In the genomic region with DNA sequence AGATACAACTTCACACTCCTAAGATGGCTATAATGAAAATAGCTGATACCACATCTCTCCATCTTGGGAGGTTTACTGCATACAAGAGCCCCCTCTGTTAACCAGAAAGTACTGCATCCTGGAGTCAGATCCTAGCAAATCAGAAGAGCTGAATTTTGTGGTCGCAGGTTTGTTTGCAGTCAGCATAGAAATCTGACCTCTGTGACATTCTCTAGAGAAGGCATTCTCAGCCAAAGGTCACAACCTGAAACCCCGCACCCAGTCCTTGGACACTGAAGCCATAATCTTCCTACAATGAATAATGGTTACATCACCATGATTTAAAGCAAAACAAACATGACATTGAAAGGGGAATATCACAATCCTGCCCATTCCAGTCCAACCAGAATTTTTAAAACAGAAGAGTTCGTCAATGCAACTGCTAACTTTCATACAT, we compare ENCODE assay signal across 16 cellular contexts. TPM values are rescaled to one million over a fixed set of nuclear protein-coding genes. Genes with fewer than 3 reads are reported as not detected.
A peak's percentile ranks its signal among the peaks of the same experiment; 100 is the strongest.
DNase-seq lines count a peak whose midpoint lies in the region; ATAC-seq and TF ChIP-seq lines count a peak whose summit lies in the region.
"Had no signal": no experiment of that assay in that cellular context is flagged by ENCODE, and none has a peak within 500 bp of the region (broad histone marks: within the 10 kb centered on the region; RNA-seq: fewer than 3 reads in every experiment).

No MANE protein-coding gene starts in this region.

- no peaks in the 10 kb centered on the region for H3K27me3 Mint-ChIP-seq in mesothelial cell of epicardium (ENCODE audit: low read depth)
- H3K27me3 Mint-ChIP-seq: naive B cell had no signal

- H3K4me3 Mint-ChIP-seq in mesothelial cell of epicardium, result no peak overlapping the region
- H3K4me3 Mint-ChIP-seq: activated CD4-positive, alpha-beta T cell treated with anti-CD3 and anti-CD28 coated beads, Interleukin-2, amount 10 ng/mL, durations not matched to agents 7 days and 5 days; naive B cell had no signal

- H3K4me3 ChIP-seq in KMS-11 (IDR thresholded peaks at IDR 0.05; ENCODE audit: insufficient read depth, low read depth, low read length) (no peak overlapping the region), astrocyte of the spinal cord (ENCODE audit: low read depth, low read length) (no peak overlapping the region)

- no peaks in the 10 kb centered on the region for H3K79me2 ChIP-seq in KMS-11 (ENCODE audit: insufficient read depth, low read depth)

- peaks cover 9% of the 10 kb centered on the region for H3K36me3 Mint-ChIP-seq in mesothelial cell of epicardium
- H3K36me3 Mint-ChIP-seq: naive B cell had no signal

- no peak overlapping the region for H2AFZ ChIP-seq in KMS-11 (ENCODE audit: low read depth)

- H4K20me1 ChIP-seq in KMS-11 (ENCODE audit: insufficient read depth), result no peaks in the 10 kb centered on the region

- peak overlapping the region; percentile 60 for H3K27ac Mint-ChIP-seq in mesothelial cell of epicardium
- H3K27ac Mint-ChIP-seq: activated CD4-positive, alpha-beta T cell treated with anti-CD3 and anti-CD28 coated beads, Interleukin-2, amount 10 ng/mL, durations not matched to agents 7 days and 5 days; naive B cell had no signal

- peaks cover 11% of the 10 kb centered on the region for H3K4me1 Mint-ChIP-seq in mesothelial cell of epicardium
- H3K4me1 Mint-ChIP-seq: activated CD4-positive, alpha-beta T cell treated with anti-CD3 and anti-CD28 coated beads, Interleukin-2, amount 10 ng/mL, durations not matched to agents 7 days and 5 days; naive B cell had no signal

- no peak overlapping the region for H3K27ac ChIP-seq in KMS-11

- no peak overlapping the region for H3K9ac ChIP-seq in KMS-11

- peak; percentile 38; the same call in 1 of the 2 replicates for TF ChIP-seq CTCF in KMS-11 (conservative IDR thresholded peaks at IDR 0.05; ENCODE audit: low read depth, low read length)
- TF ChIP-seq CTCF in astrocyte of the spinal cord (IDR thresholded peaks at IDR 0.05; ENCODE audit: low read depth, low read length), result peak; percentile 25
- no peak for TF ChIP-seq CTCF in mesothelial cell of epicardium (IDR thresholded peaks at IDR 0.05; ENCODE audit: unreplicated experiment)
- no peak for TF ChIP-seq CTCF in GM13977 (IDR thresholded peaks at IDR 0.05; ENCODE audit: extremely low read depth, insufficient read depth, missing control alignments)

- no peaks in the 10 kb centered on the region for H3K36me3 ChIP-seq in KMS-11 (ENCODE audit: insufficient read depth)

- H3K4me2 ChIP-seq in KMS-11, result no peak overlapping the region

- no peak for ATAC-seq in activated CD4-positive, CD25-positive, alpha-beta regulatory T cell treated with anti-CD3 and anti-CD28 coated beads, Interleukin-2, amount 50 U/mL, for 24 hours
- ATAC-seq: sciatic nerve had no signal

- H3K27me3 ChIP-seq in KMS-11 (ENCODE audit: insufficient read depth, low read depth), result no peaks in the 10 kb centered on the region

- in situ Hi-C loops in astrocyte of the spinal cord (cut with HindIII; ENCODE audit: low sequenced_read_pairs) (no loop called here), GM13977 (cut with MboI; ENCODE audit: low pct_unique_long_range_greater_than_20kb, low sequenced_read_pairs, unreplicated experiment) (no loop called here)

- peaks cover 17% of the 10 kb centered on the region for H3K9me3 Mint-ChIP-seq in mesothelial cell of epicardium
- H3K9me3 Mint-ChIP-seq: activated CD4-positive, alpha-beta T cell treated with anti-CD3 and anti-CD28 coated beads, Interleukin-2, amount 10 ng/mL, durations not matched to agents 7 days and 5 days had no signal

- H3K4me1 ChIP-seq in KMS-11 (ENCODE audit: low read depth, poor library complexity, severe bottlenecking), result peaks cover 5% of the 10 kb centered on the region

- DNase-seq in DMS53 (lab: John Stamatoyannopoulos, UW), result peak; percentile 82
- no peak for DNase-seq in astrocyte of the spinal cord (ENCODE audit: low read depth, low spot score)
- DNase-seq in mesothelial cell of epicardium (ENCODE audit: low spot score in 2 of 2, unreplicated experiment in 2 of 2), result no peak
- DNase-seq in stimulated activated CD4-positive, alpha-beta T cell treated with anti-CD3 and anti-CD28 coated beads, Interleukin-4, amount 100 ng/mL, for 24 hours, result no peak
- DNase-seq in GM13977 (ENCODE audit: low spot score), result no peak
- DNase-seq: activated CD4-positive, alpha-beta T cell treated with anti-CD3 and anti-CD28 coated beads, Interleukin-2, amount 10 ng/mL, durations not matched to agents 7 days and 5 days; anterior cingulate cortex; effector CD4-positive, alpha-beta T cell; glutamatergic neuron; naive B cell; NCI-H2029 treated with DMSO at 0.1 percent for 48 hours; T-helper 2 cell had no signal

RNA-seq across cellular contexts. Expression of gene HS6ST2, which starts 17.7 kb away (rescaled TPM):
- 20.2 to 23.1 TPM (median 22.9 TPM) in 3 replicates for total RNA-seq in mesothelial cell of epicardium
- total RNA-seq: activated CD4-positive, alpha-beta T cell treated with anti-CD3 and anti-CD28 coated beads, Interleukin-2, amount 10 ng/mL, durations not matched to agents 7 days and 5 days; OCI-LY7 had no signal

Comparison
In these comparisons a context has a peak if more than half of its experiments do, and no peak if none do; other contexts are left out.
1. CTCF ChIP-seq: peak in KMS-11 (single experiment) and astrocyte of the spinal cord (single experiment); none in mesothelial cell of epicardium (single experiment) and GM13977 (single experiment).